In the genomic region with DNA sequence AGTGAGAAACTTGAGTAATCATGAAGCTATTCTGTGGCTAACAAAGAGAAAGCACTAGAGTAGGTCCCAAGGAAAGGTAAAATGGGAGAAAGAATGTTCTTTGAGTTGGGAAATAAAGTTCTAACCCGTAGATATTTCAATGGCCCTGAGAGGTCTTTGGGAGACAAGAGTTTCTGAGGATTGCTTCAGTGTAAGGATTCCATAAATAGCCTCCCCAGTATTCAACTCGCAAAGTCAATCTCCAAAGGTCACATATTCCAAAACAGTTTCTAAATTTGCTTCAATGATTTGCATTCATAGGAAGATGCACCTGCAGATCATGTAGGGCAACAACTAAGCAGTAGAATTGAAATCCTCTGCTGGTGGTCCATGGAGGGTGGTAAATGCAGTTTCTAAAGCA, we compare ENCODE assay signal across 31 cellular contexts.
"Had no signal": no experiment of that assay in that cellular context is flagged by ENCODE, and none has a peak within 500 bp of the region (broad histone marks: within the 10 kb centered on the region; RNA-seq: fewer than 3 reads in every experiment).

No MANE protein-coding gene starts in this region.

- H3K27me3 Mint-ChIP-seq: effector memory CD8-positive, alpha-beta T cell had no signal

- H3K36me3 ChIP-seq: brain microvascular endothelial cell, esophagus muscularis mucosa, gastrocnemius medialis, WERI-Rb-1 had no signal

- H3K27ac ChIP-seq: brain microvascular endothelial cell, esophagus muscularis mucosa, foreskin keratinocyte, gastrocnemius medialis, WERI-Rb-1 had no signal

- H3K4me1 ChIP-seq: esophagus muscularis mucosa, foreskin keratinocyte had no signal

- H3K27me3 ChIP-seq: brain microvascular endothelial cell, esophagus muscularis mucosa, foreskin keratinocyte, gastrocnemius medialis had no signal

- ATAC-seq: activated CD4-positive, CD25-positive, alpha-beta regulatory T cell treated with anti-CD3 and anti-CD28 coated beads, Interleukin-2, amount 50 U/mL, for 24 hours; activated T-cell treated with anti-CD3 and anti-CD28 coated beads, Interleukin-2, amount 50 U/mL, for 72 hours; effector memory CD8-positive, alpha-beta T cell; foreskin keratinocyte; gastrocnemius medialis; T-cell had no signal

- H3K4me1 Mint-ChIP-seq: activated B cell treated with CpG ODN at 0.5 μM for 24 hours; activated CD4-positive, alpha-beta memory T cell treated with anti-CD3 and anti-CD28 coated beads, Interleukin-2, amount 10 ng/mL, durations not matched to agents 7 days and 5 days; T-cell had no signal

- H3K4me3 Mint-ChIP-seq: activated B cell treated with CpG ODN at 0.5 μM for 24 hours; activated CD4-positive, alpha-beta memory T cell treated with anti-CD3 and anti-CD28 coated beads, Interleukin-2, amount 10 ng/mL, durations not matched to agents 7 days and 5 days; activated naive CD8-positive, alpha-beta T cell; activated T-cell treated with anti-CD3 and anti-CD28 coated beads, Interleukin-2, amount 50 U/mL, for 24 hours; activated T-cell treated with anti-CD3 and anti-CD28 coated beads, Interleukin-2, amount 50 U/mL, for 72 hours; effector memory CD8-positive, alpha-beta T cell; T-cell; T-helper 1 cell treated with Interleukin-12 subunit alpha and Interleukin-12 subunit beta and Interleukin-4 antibody, amounts not matched to agents 30 μg/mL and 1 μg/mL, for 36 hours; T-helper 2 cell treated with Interferon-gamma antibody and Interleukin-4, amounts not matched to agents 5 μg/mL and 100 μg/mL, for 36 hours had no signal

- H3K4me3 ChIP-seq: esophagus muscularis mucosa, gastrocnemius medialis had no signal

- H3K36me3 Mint-ChIP-seq: activated naive CD8-positive, alpha-beta T cell; T-cell had no signal

- DNase-seq: activated B cell treated with CpG ODN at 0.5 μM for 24 hours; activated CD4-positive, alpha-beta memory T cell treated with anti-CD3 and anti-CD28 coated beads, Interleukin-2, amount 10 ng/mL, durations not matched to agents 7 days and 5 days; activated CD4-positive, alpha-beta T cell treated with anti-CD3 and anti-CD28 coated beads for 48 hours; activated CD4-positive, alpha-beta T cell treated with anti-CD3 and anti-CD28 coated beads, Interleukin-2, amount 50 U/mL, for 1 hour; activated CD8-positive, alpha-beta memory T cell treated with anti-CD3 and anti-CD28 coated beads, Interleukin-2, amount 50 U/mL, for 48 hours; activated gamma-delta T cell treated with Interleukin-2 at 50 U/mL for 16 hours; activated naive CD4-positive, alpha-beta T cell treated with anti-CD3 and anti-CD28 coated beads, Interleukin-2, amount 50 U/mL, for 16 hours; activated naive CD4-positive, alpha-beta T cell treated with Interleukin-2 at 50 U/mL for 16 hours; activated T-cell treated with anti-CD3 and anti-CD28 coated beads for 4 hours; activated T-cell treated with anti-CD3 and anti-CD28 coated beads, Interleukin-2, amount 50 U/mL, for 24 hours; activated T-cell treated with anti-CD3 and anti-CD28 coated beads, Interleukin-2, amount 50 U/mL, for 72 hours; amniotic stem cell; anterior cingulate cortex; brain microvascular endothelial cell; caudate nucleus; cortex of kidney; dermis blood vessel endothelial cell; effector CD4-positive, alpha-beta T cell; effector memory CD8-positive, alpha-beta T cell; erythroblast; foreskin keratinocyte; gastrocnemius medialis; glutamatergic neuron; T-cell; T1000; WERI-Rb-1 had no signal

- H3K9me3 ChIP-seq: esophagus muscularis mucosa, gastrocnemius medialis had no signal

- H3K27ac Mint-ChIP-seq: activated B cell treated with CpG ODN at 0.5 μM for 24 hours; activated CD4-positive, alpha-beta memory T cell treated with anti-CD3 and anti-CD28 coated beads, Interleukin-2, amount 10 ng/mL, durations not matched to agents 7 days and 5 days; activated naive CD8-positive, alpha-beta T cell; activated T-cell treated with anti-CD3 and anti-CD28 coated beads, Interleukin-2, amount 50 U/mL, for 24 hours; activated T-cell treated with anti-CD3 and anti-CD28 coated beads, Interleukin-2, amount 50 U/mL, for 72 hours; effector memory CD8-positive, alpha-beta T cell; T-cell; T-helper 1 cell treated with Interleukin-12 subunit alpha and Interleukin-12 subunit beta and Interleukin-4 antibody, amounts not matched to agents 30 μg/mL and 1 μg/mL, for 36 hours; T-helper 2 cell treated with Interferon-gamma antibody and Interleukin-4, amounts not matched to agents 5 μg/mL and 100 μg/mL, for 36 hours had no signal

- H3K9me3 Mint-ChIP-seq: activated CD4-positive, alpha-beta memory T cell treated with anti-CD3 and anti-CD28 coated beads, Interleukin-2, amount 10 ng/mL, durations not matched to agents 7 days and 5 days; activated T-cell treated with anti-CD3 and anti-CD28 coated beads, Interleukin-2, amount 50 U/mL, for 24 hours; effector memory CD8-positive, alpha-beta T cell; T-cell; T-helper 1 cell treated with Interleukin-12 subunit alpha and Interleukin-12 subunit beta and Interleukin-4 antibody, amounts not matched to agents 30 μg/mL and 1 μg/mL, for 36 hours; T-helper 2 cell treated with Interferon-gamma antibody and Interleukin-4, amounts not matched to agents 5 μg/mL and 100 μg/mL, for 36 hours had no signal
